ENCODE assay signal across 20 cellular contexts in the genomic region with DNA sequence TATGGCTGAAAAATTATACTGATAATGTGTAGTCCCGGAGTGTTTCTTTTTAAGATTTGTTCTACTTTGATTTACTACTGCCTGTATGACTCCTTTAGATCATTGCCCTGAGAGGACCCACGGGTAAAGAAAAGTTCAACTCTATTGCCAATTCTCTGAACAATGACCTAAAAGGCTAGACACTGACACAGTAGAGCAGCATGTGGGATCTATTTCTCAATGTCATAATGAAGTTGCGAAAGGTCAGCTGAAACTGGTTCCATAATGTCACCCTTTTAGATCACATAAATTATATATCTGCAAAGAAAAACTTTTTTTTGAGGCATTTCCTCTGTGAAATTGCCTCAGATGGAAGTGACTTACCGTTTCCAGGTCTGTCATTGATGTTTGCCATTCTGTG.
"Had no signal": no experiment of that assay in that cellular context is flagged by ENCODE, and none has a peak within 500 bp of the region (broad histone marks: within the 10 kb centered on the region; RNA-seq: fewer than 3 reads in every experiment).

No MANE protein-coding gene starts in this region.

- H3K36me3 Mint-ChIP-seq: activated naive CD4-positive, alpha-beta T cell treated with anti-CD3 and anti-CD28 coated beads, Interleukin-2, amount 50 U/mL, for 72 hours; neural progenitor cell; WTC11 had no signal

- H3K9me3 Mint-ChIP-seq: neural progenitor cell had no signal

- H3K4me3 Mint-ChIP-seq: activated CD8-positive, alpha-beta T cell treated with anti-CD3 and anti-CD28 coated beads for 36 hours; brain; neural progenitor cell; WTC11 had no signal

- DNase-seq: activated CD4-positive, alpha-beta T cell treated with anti-CD3 and anti-CD28 coated beads for 48 hours; activated CD8-positive, alpha-beta T cell treated with anti-CD3 and anti-CD28 coated beads for 36 hours; activated effector memory CD4-positive, alpha-beta T cell treated with anti-CD3 and anti-CD28 coated beads, Interleukin-2, amount 50 U/mL, for 16 hours; activated T-cell treated with anti-CD3 and anti-CD28 coated beads, Interleukin-2, amount 50 U/mL, for 48 hours; central memory CD4-positive, alpha-beta T cell; colonic mucosa; naive B cell; sigmoid colon; stimulated activated CD4-positive, alpha-beta T cell treated with anti-CD3 and anti-CD28 coated beads, Interleukin-12 subunit alpha, Interleukin-12 subunit beta, amount 100 ng/mL, for 4 hours; stimulated activated CD4-positive, alpha-beta T cell treated with anti-CD3 and anti-CD28 coated beads, Interleukin-2, amount 100 ng/mL, for 24 hours; substantia nigra; T-helper 2 cell had no signal

- H3K4me3 ChIP-seq: colonic mucosa, gastroesophageal sphincter, neural progenitor cell, sigmoid colon, tibial nerve, vagina had no signal

- H3K36me3 ChIP-seq: colonic mucosa, gastroesophageal sphincter, neural progenitor cell, sigmoid colon, tibial nerve, vagina had no signal

- H3K4me1 ChIP-seq: colonic mucosa, gastroesophageal sphincter, neural progenitor cell, sigmoid colon, tibial nerve, vagina had no signal

- H3K27me3 ChIP-seq: colonic mucosa, gastroesophageal sphincter, neural progenitor cell, sigmoid colon, tibial nerve, vagina had no signal

- H3K9me3 ChIP-seq: colonic mucosa, gastroesophageal sphincter, sigmoid colon, tibial nerve, vagina had no signal

- H3K27ac Mint-ChIP-seq: activated CD8-positive, alpha-beta T cell treated with anti-CD3 and anti-CD28 coated beads for 36 hours; activated naive CD4-positive, alpha-beta T cell treated with anti-CD3 and anti-CD28 coated beads, Interleukin-2, amount 50 U/mL, for 72 hours; brain; naive B cell; neural progenitor cell; WTC11 had no signal

- H3K27ac ChIP-seq: colonic mucosa, gastroesophageal sphincter, neural progenitor cell, sigmoid colon, tibial nerve, vagina had no signal

- H2AFZ ChIP-seq: neural progenitor cell had no signal

- H3K27me3 Mint-ChIP-seq: activated CD8-positive, alpha-beta T cell treated with anti-CD3 and anti-CD28 coated beads for 36 hours; brain; naive B cell had no signal

- ATAC-seq: activated CD8-positive, alpha-beta T cell treated with anti-CD3 and anti-CD28 coated beads for 36 hours; activated naive CD4-positive, alpha-beta T cell treated with anti-CD3 and anti-CD28 coated beads, Interleukin-2, amount 50 U/mL, for 72 hours; esophagus mucosa; gastroesophageal sphincter; WTC11 had no signal

- H3K9ac ChIP-seq: neural progenitor cell had no signal

- H3K4me2 ChIP-seq: neural progenitor cell had no signal

- H3K4me1 Mint-ChIP-seq: brain, naive B cell, neural progenitor cell, WTC11 had no signal
